36 cellular contexts compared by ENCODE assay signal in the genomic region with DNA sequence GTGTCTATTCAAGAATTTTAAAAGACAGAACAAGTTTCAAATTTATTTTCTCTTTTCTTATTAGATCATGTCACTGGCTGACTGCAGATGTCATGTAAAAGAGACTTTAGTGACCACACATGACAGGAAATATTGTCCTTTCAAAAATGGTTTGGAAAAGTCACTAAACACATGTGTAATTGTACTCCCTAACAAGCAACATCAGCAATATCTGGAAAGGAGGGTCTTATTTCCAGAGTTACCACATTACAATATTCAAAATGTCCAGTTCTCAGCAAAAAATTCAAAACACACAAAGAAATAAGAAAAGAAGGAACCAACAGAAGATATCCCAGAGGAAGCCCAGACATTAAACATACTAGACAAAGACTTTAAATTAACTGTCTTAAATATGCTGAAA.
A peak's percentile ranks its signal among the peaks of the same experiment; 100 is the strongest.
DNase-seq lines count a peak whose midpoint lies in the region; ATAC-seq, FAIRE-seq and TF ChIP-seq lines count a peak whose summit lies in the region.
"Had no signal": no experiment of that assay in that cellular context is flagged by ENCODE, and none has a peak within 500 bp of the region (broad histone marks: within the 10 kb centered on the region; RNA-seq: fewer than 3 reads in every experiment).

No MANE protein-coding gene starts in this region.

- H4K5ac ChIP-seq in H1 (ENCODE audit: insufficient read length, low read depth, low read length): no peak overlapping the region

- no peak for TF ChIP-seq RAD21 in HepG2 (CRISPR knock-in tag; IDR thresholded peaks at IDR 0.05)
- no peak for TF ChIP-seq RAD21 in A549 (conservative IDR thresholded peaks at IDR 0.05 in 1 of 2, IDR thresholded peaks at IDR 0.05 in 1 of 2)
- no peak for TF ChIP-seq RAD21 in K562 (CRISPR knock-in tag; conservative IDR thresholded peaks at IDR 0.05 in 1 of 2, IDR thresholded peaks at IDR 0.05 in 1 of 2)
- TF ChIP-seq RAD21 in H1 (IDR thresholded peaks at IDR 0.05 in 1 of 2, conservative IDR thresholded peaks at IDR 0.05 in 1 of 2; ENCODE audit: low read depth in 2 of 2, low read length in 2 of 2): no peak

- no peaks in the 10 kb centered on the region for H4K20me1 ChIP-seq in HepG2 (ENCODE audit: insufficient read depth, low read length)
- no peaks in the 10 kb centered on the region for H4K20me1 ChIP-seq in K562 (replicated peaks; ENCODE audit: control insufficient read depth, insufficient read depth, low read length)
- H4K20me1 ChIP-seq in H1 (replicated peaks in 1 of 2; ENCODE audit: control insufficient read depth in 1 of 2, insufficient read depth in 2 of 2, low read length in 2 of 2): no peaks in the 10 kb centered on the region
- H4K20me1 ChIP-seq: BLaER1; BLaER1 treated with 17β-estradiol and CSF1 and Interleukin-3, amounts not matched to agents 10 nM and 100 nM had no signal

- no peaks in the 10 kb centered on the region for H3K79me1 ChIP-seq in H1 (ENCODE audit: low read depth, low read length)

- no peak overlapping the region for H3K18ac ChIP-seq in H1 (ENCODE audit: extremely low read depth, low read length)

- H3K36me3 ChIP-seq in HepG2 (replicated peaks in 1 of 2; ENCODE audit: control insufficient read depth in 1 of 2, insufficient read depth in 2 of 2, low read length in 2 of 2): no peaks in the 10 kb centered on the region
- no peaks in the 10 kb centered on the region for H3K36me3 ChIP-seq in right lobe of liver
- H3K36me3 ChIP-seq in K562 (ENCODE audit: control insufficient read depth, insufficient read depth, low read length): no peaks in the 10 kb centered on the region
- H3K36me3 ChIP-seq in H1 (ENCODE audit: control insufficient read depth in 2 of 4, insufficient read depth in 4 of 4, low read length in 3 of 4): no peaks in the 10 kb centered on the region
- H3K36me3 ChIP-seq: BE2C; BLaER1; BLaER1 treated with 17β-estradiol and CSF1 and Interleukin-3, amounts not matched to agents 10 nM and 100 nM had no signal

- ATAC-seq in HepG2 (no peak), right lobe of liver (no peak), A549 (no peak), K562 (no peak)
- ATAC-seq: CD8-positive, alpha-beta T cell had no signal

- H3K36me3 Mint-ChIP-seq in activated CD4-positive, alpha-beta T cell treated with anti-CD3 and anti-CD28 coated beads, Interleukin-2, amount 10 ng/mL, durations not matched to agents 24 days and 14 days (ENCODE audit: low read depth): no peaks in the 10 kb centered on the region
- H3K36me3 Mint-ChIP-seq: CD14-positive monocyte; CD4-positive, alpha-beta memory T cell; CD4-positive, CD25-positive, alpha-beta regulatory T cell; CD8-positive, alpha-beta memory T cell; CD8-positive, alpha-beta T cell had no signal

- no peak overlapping the region for H4K91ac ChIP-seq in H1 (replicated peaks; ENCODE audit: insufficient read length, low read length)

- H3K4me3 ChIP-seq in HepG2 (replicated peaks in 1 of 3; ENCODE audit: insufficient read depth in 1 of 3, low read depth in 2 of 3, low read length in 3 of 3): no peak overlapping the region
- H3K4me3 ChIP-seq in right lobe of liver: no peak overlapping the region
- no peak overlapping the region for H3K4me3 ChIP-seq in A549
- no peak overlapping the region for H3K4me3 ChIP-seq in K562
- no peak overlapping the region for H3K4me3 ChIP-seq in H1 (ENCODE audit: extremely low read depth in 1 of 4, insufficient read depth in 2 of 4, low read depth in 3 of 4, low read length in 4 of 4)
- H3K4me3 ChIP-seq: BLaER1; BLaER1 treated with 17β-estradiol and CSF1 and Interleukin-3, amounts not matched to agents 10 nM and 100 nM had no signal

- no peak overlapping the region for H3K56ac ChIP-seq in H1 (replicated peaks; ENCODE audit: insufficient read length, low read depth, low read length)

- no peaks in the 10 kb centered on the region for H3K9me1 ChIP-seq in K562 (ENCODE audit: control insufficient read depth, insufficient read depth, low read length)

- H3K27ac ChIP-seq in HepG2 (ENCODE audit: extremely low read length, insufficient read depth, low read length) (no peak overlapping the region), right lobe of liver (no peak overlapping the region), A549 (no peak overlapping the region), K562 (ENCODE audit: extremely low read depth, low read depth, low read length) (no peak overlapping the region), H1 (ENCODE audit: low read depth, low read length) (no peak overlapping the region)
- H3K27ac ChIP-seq: 22Rv1; BLaER1; BLaER1 treated with 17β-estradiol and CSF1 and Interleukin-3, amounts not matched to agents 10 nM and 100 nM; C4-2B had no signal

- H2AFZ ChIP-seq in HepG2 (ENCODE audit: low read length) (no peak overlapping the region), K562 (ENCODE audit: low read depth, low read length) (no peak overlapping the region), H1 (ENCODE audit: low read length) (no peak overlapping the region)

- TF ChIP-seq EP300 in HepG2 (IDR thresholded peaks at IDR 0.05; ENCODE audit: low read depth in 2 of 2, low read length in 2 of 2) (no peak), HepG2 (CRISPR knock-in tag; IDR thresholded peaks at IDR 0.05; ENCODE audit: borderline replicate concordance) (no peak), A549 (IDR thresholded peaks at IDR 0.05) (no peak), K562 (IDR thresholded peaks at IDR 0.05; ENCODE audit: low read length) (no peak), H1 (IDR thresholded peaks at IDR 0.05; ENCODE audit: borderline replicate concordance in 1 of 2, low read depth in 2 of 2, low read length in 2 of 2) (no peak)

- H2BK15ac ChIP-seq in H1 (ENCODE audit: low read length): no peak overlapping the region

- H4K8ac ChIP-seq in H1 (ENCODE audit: extremely low read depth, insufficient read depth, low read length): no peak overlapping the region

- no peaks in the 10 kb centered on the region for H3K4me1 ChIP-seq in HepG2 (ENCODE audit: insufficient read depth, low read length)
- H3K4me1 ChIP-seq in right lobe of liver: no peaks in the 10 kb centered on the region
- H3K4me1 ChIP-seq in A549: no peaks in the 10 kb centered on the region
- H3K4me1 ChIP-seq in K562 (replicated peaks in 1 of 2; ENCODE audit: control insufficient read depth in 2 of 2, insufficient read depth in 2 of 2, low read length in 2 of 2): no peaks in the 10 kb centered on the region
- H3K4me1 ChIP-seq in H1 (replicated peaks in 1 of 4; ENCODE audit: control insufficient read depth in 3 of 4, insufficient read depth in 4 of 4, low read length in 3 of 4): no peaks in the 10 kb centered on the region
- H3K4me1 ChIP-seq: BE2C; BLaER1; BLaER1 treated with 17β-estradiol and CSF1 and Interleukin-3, amounts not matched to agents 10 nM and 100 nM had no signal

- H3K79me2 ChIP-seq in HepG2 (ENCODE audit: insufficient read depth, low read length): no peaks in the 10 kb centered on the region
- no peaks in the 10 kb centered on the region for H3K79me2 ChIP-seq in K562 (ENCODE audit: control insufficient read depth, insufficient read depth, low read length)
- no peaks in the 10 kb centered on the region for H3K79me2 ChIP-seq in H1 (ENCODE audit: control insufficient read depth in 1 of 2, insufficient read depth in 2 of 2, low read length in 2 of 2)

- H3K27me3 Mint-ChIP-seq in activated CD4-positive, alpha-beta T cell treated with anti-CD3 and anti-CD28 coated beads, Interleukin-2, amount 10 ng/mL, durations not matched to agents 24 days and 14 days: peaks cover 9% of the 10 kb centered on the region
- H3K27me3 Mint-ChIP-seq: CD4-positive, CD25-positive, alpha-beta regulatory T cell had no signal

- DNase-seq in HepG2 (ENCODE audit: low spot score) (no peak), right lobe of liver (no peak), A549 (ENCODE audit: low read depth in 1 of 2, low spot score in 1 of 2) (no peak), K562 (ENCODE audit: extremely low read depth in 1 of 4, low spot score in 3 of 4) (no peak), H1 (ENCODE audit: low read depth in 1 of 2, low spot score in 2 of 2) (no peak), NOMO-1 treated with DMSO at 0.1 percent for 48 hours (lab: John Stamatoyannopoulos, UW; ENCODE audit: unreplicated experiment) (no peak)
- no peak for DNase-seq in stimulated activated CD8-positive, alpha-beta memory T cell treated with anti-CD3 and anti-CD28 coated beads, Interleukin-4, amount 100 ng/mL, for 48 hours
- DNase-seq in activated CD4-positive, alpha-beta T cell treated with anti-CD3 and anti-CD28 coated beads, Interleukin-2, amount 10 ng/mL, durations not matched to agents 24 days and 14 days: no peak
- DNase-seq: 8988T; ACHN; AML-193; BE2C; C1 segment of cervical spinal cord; Caco-2; Calu3; CD4-positive, alpha-beta memory T cell; CD4-positive, alpha-beta T cell; CD4-positive, CD25-positive, alpha-beta regulatory T cell; CD8-positive, alpha-beta memory T cell; CD8-positive, alpha-beta T cell; COR-L47; DMS 273 treated with DMSO at 0.1 percent for 48 hours; DMS153; DMS53; DMS79; DMS79 treated with DMSO at 0.1 percent for 48 hours; DND-41; EL had no signal

- H3K4me1 Mint-ChIP-seq in activated CD4-positive, alpha-beta T cell treated with anti-CD3 and anti-CD28 coated beads, Interleukin-2, amount 10 ng/mL, durations not matched to agents 24 days and 14 days: no peaks in the 10 kb centered on the region
- H3K4me1 Mint-ChIP-seq: B cell; CD14-positive monocyte; CD4-positive, alpha-beta memory T cell; CD4-positive, CD25-positive, alpha-beta regulatory T cell; CD8-positive, alpha-beta memory T cell had no signal

- no peak for TF ChIP-seq POLR2A in HepG2 (IDR thresholded peaks at IDR 0.05; ENCODE audit: insufficient read depth in 1 of 2, low read depth in 2 of 2, low read length in 2 of 2)
- no peak for TF ChIP-seq POLR2A in right lobe of liver (IDR thresholded peaks at IDR 0.05)
- no peak for TF ChIP-seq POLR2A in A549 (IDR thresholded peaks at IDR 0.05; ENCODE audit: low read length)
- TF ChIP-seq POLR2A in K562 (conservative IDR thresholded peaks at IDR 0.05): no peak
- no peak for TF ChIP-seq POLR2A in H1 (IDR thresholded peaks at IDR 0.05; ENCODE audit: control extremely low read depth in 1 of 2, low read depth in 2 of 2, low read length in 2 of 2)

- H3K14ac ChIP-seq in H1 (ENCODE audit: insufficient read length): no peak overlapping the region

- H2BK5ac ChIP-seq in H1 (ENCODE audit: low read depth, low read length): no peak overlapping the region

- no peak for TF ChIP-seq CTCF in HepG2 (CRISPR knock-in tag; IDR thresholded peaks at IDR 0.05)
- no peak for TF ChIP-seq CTCF in right lobe of liver (IDR thresholded peaks at IDR 0.05)
- no peak for TF ChIP-seq CTCF in A549 (IDR thresholded peaks at IDR 0.05)
- no peak for TF ChIP-seq CTCF in K562 (IDR thresholded peaks at IDR 0.05 in 2 of 3, conservative IDR thresholded peaks at IDR 0.05 in 1 of 3; ENCODE audit: insufficient read depth in 2 of 3, low read depth in 1 of 3, low read length in 3 of 3)
- no peak for TF ChIP-seq CTCF in H1 (IDR thresholded peaks at IDR 0.05; ENCODE audit: control extremely low read depth in 1 of 3, insufficient read depth in 1 of 3, low read depth in 1 of 3, low read length in 3 of 3)

- POLR2A ChIA-PET in HepG2 (lab: Yijun Ruan, JAX): no interaction called here
- POLR2A ChIA-PET in A549 (lab: Yijun Ruan, JAX): no interaction called here
- POLR2A ChIA-PET in K562 (lab: Yijun Ruan, JAX): no interaction called here
- POLR2A ChIA-PET in H1 (lab: Charles Lee; ENCODE audit: partially characterized antibody): no interaction called here

- no peak overlapping the region for H2BK20ac ChIP-seq in H1 (ENCODE audit: low read length)

- no peak overlapping the region for H3K4ac ChIP-seq in H1 (replicated peaks; ENCODE audit: insufficient read length, low read depth, low read length)

- FAIRE-seq in HepG2 (lab: Jason Lieb, UNC) (no peak), A549 (lab: Jason Lieb, UNC) (no peak), K562 (lab: Jason Lieb, UNC) (no peak), H1 (lab: Jason Lieb, UNC) (no peak)
- FAIRE-seq: A204.1, D721Med had no signal

- no peak overlapping the region for H3K23ac ChIP-seq in H1 (ENCODE audit: insufficient read length)

- H3K9ac ChIP-seq in HepG2 (ENCODE audit: insufficient read depth, low read depth, low read length): no peak overlapping the region
- no peak overlapping the region for H3K9ac ChIP-seq in K562 (ENCODE audit: insufficient read depth in 1 of 2, low read depth in 2 of 2, low read length in 2 of 2)
- no peak overlapping the region for H3K9ac ChIP-seq in H1 (replicated peaks in 1 of 4; ENCODE audit: extremely low read depth in 1 of 4, low read depth in 3 of 4, low read length in 3 of 4)
- H3K9ac ChIP-seq: BLaER1; BLaER1 treated with 17β-estradiol and CSF1 and Interleukin-3, amounts not matched to agents 10 nM and 100 nM had no signal

- H3K27me3 ChIP-seq in HepG2 (ENCODE audit: control insufficient read depth in 1 of 2, insufficient read depth in 2 of 2, low read length in 2 of 2) (no peaks in the 10 kb centered on the region), right lobe of liver (no peaks in the 10 kb centered on the region), K562 (ENCODE audit: control insufficient read depth in 2 of 2, insufficient read depth in 2 of 2, low read length in 2 of 2) (no peaks in the 10 kb centered on the region), H1 (replicated peaks in 1 of 4; ENCODE audit: control insufficient read depth in 3 of 4, extremely low read depth in 1 of 4, insufficient read depth in 3 of 4, low read length in 3 of 4) (no peaks in the 10 kb centered on the region)
- H3K27me3 ChIP-seq: BE2C; BLaER1; BLaER1 treated with 17β-estradiol and CSF1 and Interleukin-3, amounts not matched to agents 10 nM and 100 nM had no signal

- no TSS peak for BruUV-seq in HepG2 (replicated peaks; lab: Mats Ljungman, UMichigan)
- BruUV-seq in K562 (replicated peaks; lab: Mats Ljungman, UMichigan): no TSS peak

- H3K4me2 ChIP-seq in HepG2 (ENCODE audit: low read depth, low read length) (no peak overlapping the region), A549 (no peak overlapping the region), K562 (ENCODE audit: insufficient read depth, low read length) (no peak overlapping the region), H1 (ENCODE audit: insufficient read depth in 1 of 2, low read depth in 2 of 2, low read length in 2 of 2) (no peak overlapping the region)
- H3K4me2 ChIP-seq: BLaER1; BLaER1 treated with 17β-estradiol and CSF1 and Interleukin-3, amounts not matched to agents 10 nM and 100 nM had no signal

- no peak overlapping the region for H2AK5ac ChIP-seq in H1 (ENCODE audit: low read depth, low read length)

- 0 out of 2 replicates have a peak overlapping the region, but pooled peaks have one; percentile 6 for H2BK12ac ChIP-seq in H1 (ENCODE audit: low read depth, low read length)

- in situ Hi-C loops in HepG2 (cut with HindIII; ENCODE audit: extremely low pct_ligation_motif_present, low pct_unique_long_range_greater_than_20kb): no loop called here
- in situ Hi-C loops in K562 (cut with MboI): no loop called here

- CTCF ChIA-PET in HepG2 (lab: Yijun Ruan, JAX; ENCODE audit: low intra/inter-chr PET ratio, low total read pairs) (no interaction called here), A549 (lab: Yijun Ruan, JAX) (no interaction called here), K562 (lab: Yijun Ruan, JAX; ENCODE audit: low intra/inter-chr PET ratio) (no interaction called here), H1 (lab: Charles Lee; ENCODE audit: partially characterized antibody) (interaction anchor here (1.1 kb wide), 1 partner anchor 111 kb away, joined by 3 read pairs; no protein-coding TSS in a partner anchor)

- no peak overlapping the region for H3K4me3 Mint-ChIP-seq in activated CD4-positive, alpha-beta T cell treated with anti-CD3 and anti-CD28 coated beads, Interleukin-2, amount 10 ng/mL, durations not matched to agents 24 days and 14 days
- H3K4me3 Mint-ChIP-seq: B cell; CD14-positive monocyte; CD4-positive, alpha-beta memory T cell; CD4-positive, alpha-beta T cell; CD4-positive, CD25-positive, alpha-beta regulatory T cell; CD8-positive, alpha-beta memory T cell; CD8-positive, alpha-beta T cell had no signal

- intact Hi-C loops in HepG2 (cut with micrococcal nuclease; ENCODE audit: unreplicated experiment): no loop called here
- intact Hi-C loops in right lobe of liver (cut with DNase I): no loop called here
- intact Hi-C loops in K562 (cut with micrococcal nuclease): no loop called here
- intact Hi-C loops in activated CD4-positive, alpha-beta T cell treated with anti-CD3 and anti-CD28 coated beads, Interleukin-2, amount 10 ng/mL, durations not matched to agents 24 days and 14 days (cut with micrococcal nuclease): no loop called here

- H3K27ac Mint-ChIP-seq in activated CD4-positive, alpha-beta T cell treated with anti-CD3 and anti-CD28 coated beads, Interleukin-2, amount 10 ng/mL, durations not matched to agents 24 days and 14 days: no peak overlapping the region
- H3K27ac Mint-ChIP-seq: B cell; CD14-positive monocyte; CD4-positive, alpha-beta T cell; CD4-positive, CD25-positive, alpha-beta regulatory T cell; CD8-positive, alpha-beta memory T cell; CD8-positive, alpha-beta T cell had no signal

- H3K23me2 ChIP-seq in H1 (ENCODE audit: low read depth, low read length): no peaks in the 10 kb centered on the region

- peaks cover 4% of the 10 kb centered on the region for H3K9me3 Mint-ChIP-seq in activated CD4-positive, alpha-beta T cell treated with anti-CD3 and anti-CD28 coated beads, Interleukin-2, amount 10 ng/mL, durations not matched to agents 24 days and 14 days

- H3K9me3 ChIP-seq in HepG2 (ENCODE audit: low read length) (no peaks in the 10 kb centered on the region), right lobe of liver (no peaks in the 10 kb centered on the region), A549 (no peaks in the 10 kb centered on the region; the same call in 2 of the 3 replicates), K562 (replicated peaks; ENCODE audit: control insufficient read depth, insufficient read depth, low read depth, low read length) (no peaks in the 10 kb centered on the region), H1 (ENCODE audit: insufficient read depth in 2 of 2, low read depth in 1 of 2, low read length in 1 of 2) (0 out of 4 replicates have a peak, but pooled peaks cover 0 to 3% of the 10 kb centered on the region in 2 experiments)
- H3K9me3 ChIP-seq: BE2C, BLaER1, Caco-2 had no signal

- no peak overlapping the region for H2BK120ac ChIP-seq in H1 (replicated peaks; ENCODE audit: low read depth, low read length)

Comparison
In these comparisons a context has a peak if more than half of its experiments do, and no peak if none do; other contexts are left out.
1. Of the 241 proteins assayed by ChIP-seq in both HepG2 and K562: peak only in HepG2: MAFF and MAFK; only in K562: none; in both: none; in neither: 239.